In genomic region chr18:34976899-34977786, GRCh38 we compare ENCODE assay signal across 1 cellular context.
TF ChIP-seq lines count a peak whose summit lies in the region.

No MANE protein-coding gene starts in this region.

TF ChIP-seq in HepG2, 621 proteins besides CTCF, POLR2A, EP300 and RAD21 (continued from another document):
- TF ChIP-seq, protein P1, sequence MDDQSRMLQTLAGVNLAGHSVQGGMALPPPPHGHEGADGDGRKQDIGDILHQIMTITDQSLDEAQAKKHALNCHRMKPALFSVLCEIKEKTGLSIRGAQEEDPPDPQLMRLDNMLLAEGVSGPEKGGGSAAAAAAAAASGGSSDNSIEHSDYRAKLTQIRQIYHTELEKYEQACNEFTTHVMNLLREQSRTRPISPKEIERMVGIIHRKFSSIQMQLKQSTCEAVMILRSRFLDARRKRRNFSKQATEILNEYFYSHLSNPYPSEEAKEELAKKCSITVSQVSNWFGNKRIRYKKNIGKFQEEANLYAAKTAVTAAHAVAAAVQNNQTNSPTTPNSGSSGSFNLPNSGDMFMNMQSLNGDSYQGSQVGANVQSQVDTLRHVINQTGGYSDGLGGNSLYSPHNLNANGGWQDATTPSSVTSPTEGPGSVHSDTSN (CRISPR knock-in tag; IDR thresholded peaks at IDR 0.05; ENCODE audit: borderline replicate concordance), result 0 out of 2 replicates have a peak, but pooled peaks have one; percentile 33
TF ChIP-seq in HepG2: peak in this region for 180.
